1 cellular context compared by ENCODE assay signal in the genomic region with DNA sequence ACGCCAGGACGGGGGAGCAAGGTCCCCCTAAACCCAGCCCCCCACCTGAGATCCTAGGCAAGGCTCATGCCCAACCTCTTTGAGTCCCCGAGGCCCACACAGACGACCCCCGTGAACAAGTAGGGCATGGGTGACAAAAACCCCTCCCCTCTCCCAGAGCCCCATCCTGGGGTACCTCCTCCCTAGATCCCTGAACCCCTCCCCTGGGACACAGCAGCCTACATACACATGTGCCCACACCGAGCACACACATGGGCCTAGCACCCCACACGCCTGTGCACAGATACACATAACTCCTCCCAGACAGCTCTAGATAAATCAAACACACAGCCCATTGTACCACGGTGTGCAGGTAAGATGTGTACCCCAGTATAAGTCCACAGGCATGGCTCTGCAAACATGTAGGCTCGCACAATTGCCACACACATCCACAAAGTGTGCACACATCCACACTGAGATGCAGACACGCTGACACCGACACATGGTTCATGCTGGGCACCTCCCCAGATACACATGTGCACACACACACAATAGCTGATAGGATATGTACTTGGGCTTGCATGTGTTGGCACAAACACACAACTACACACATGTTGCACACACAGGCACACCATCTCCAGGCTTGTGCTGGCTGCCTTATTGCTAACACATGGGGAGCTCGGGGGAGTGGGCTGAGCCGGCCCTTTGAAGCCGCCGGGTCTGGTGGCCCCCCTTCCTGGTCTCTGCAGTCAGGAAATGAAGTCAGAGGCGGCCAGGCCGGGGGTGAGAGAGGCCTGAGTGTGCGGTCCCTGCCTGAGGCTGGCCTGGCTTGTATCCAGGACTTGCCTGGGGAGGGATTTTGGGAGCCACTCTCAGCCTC.
TF ChIP-seq lines count a peak whose summit lies in the region.

No MANE protein-coding gene starts in this region.

TF ChIP-seq in HepG2, 621 proteins besides CTCF, POLR2A, EP300 and RAD21 (continued from another document and continues in another):
- TF ChIP-seq SYNCRIP (IDR thresholded peaks at IDR 0.05; ENCODE audit: insufficient read depth, low read depth, low read length), result no peak
- TF ChIP-seq, protein P1, sequence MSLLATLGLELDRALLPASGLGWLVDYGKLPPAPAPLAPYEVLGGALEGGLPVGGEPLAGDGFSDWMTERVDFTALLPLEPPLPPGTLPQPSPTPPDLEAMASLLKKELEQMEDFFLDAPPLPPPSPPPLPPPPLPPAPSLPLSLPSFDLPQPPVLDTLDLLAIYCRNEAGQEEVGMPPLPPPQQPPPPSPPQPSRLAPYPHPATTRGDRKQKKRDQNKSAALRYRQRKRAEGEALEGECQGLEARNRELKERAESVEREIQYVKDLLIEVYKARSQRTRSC (CRISPR knock-in tag; IDR thresholded peaks at IDR 0.05; ENCODE audit: low read depth), result no peak
- TF ChIP-seq, protein P2, sequence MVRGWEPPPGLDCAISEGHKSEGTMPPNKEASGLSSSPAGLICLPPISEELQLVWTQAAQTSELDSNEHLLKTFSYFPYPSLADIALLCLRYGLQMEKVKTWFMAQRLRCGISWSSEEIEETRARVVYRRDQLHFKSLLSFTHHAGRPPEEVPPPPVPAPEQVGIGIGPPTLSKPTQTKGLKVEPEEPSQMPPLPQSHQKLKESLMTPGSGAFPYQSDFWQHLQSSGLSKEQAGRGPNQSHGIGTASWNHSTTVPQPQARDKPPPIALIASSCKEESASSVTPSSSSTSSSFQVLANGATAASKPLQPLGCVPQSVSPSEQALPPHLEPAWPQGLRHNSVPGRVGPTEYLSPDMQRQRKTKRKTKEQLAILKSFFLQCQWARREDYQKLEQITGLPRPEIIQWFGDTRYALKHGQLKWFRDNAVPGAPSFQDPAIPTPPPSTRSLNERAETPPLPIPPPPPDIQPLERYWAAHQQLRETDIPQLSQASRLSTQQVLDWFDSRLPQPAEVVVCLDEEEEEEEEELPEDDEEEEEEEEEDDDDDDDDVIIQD (CRISPR knock-in tag; IDR thresholded peaks at IDR 0.05; ENCODE audit: low read depth), result no peak
- TF ChIP-seq KLF13 (CRISPR knock-in tag; IDR thresholded peaks at IDR 0.05), result 0 out of 2 replicates have a peak, but pooled peaks have one; percentile 67
- no peak for TF ChIP-seq ZSCAN22 (CRISPR knock-in tag; IDR thresholded peaks at IDR 0.05)
- no peak for TF ChIP-seq HOXA7 (CRISPR knock-in tag; IDR thresholded peaks at IDR 0.05)
- TF ChIP-seq, protein P3, sequence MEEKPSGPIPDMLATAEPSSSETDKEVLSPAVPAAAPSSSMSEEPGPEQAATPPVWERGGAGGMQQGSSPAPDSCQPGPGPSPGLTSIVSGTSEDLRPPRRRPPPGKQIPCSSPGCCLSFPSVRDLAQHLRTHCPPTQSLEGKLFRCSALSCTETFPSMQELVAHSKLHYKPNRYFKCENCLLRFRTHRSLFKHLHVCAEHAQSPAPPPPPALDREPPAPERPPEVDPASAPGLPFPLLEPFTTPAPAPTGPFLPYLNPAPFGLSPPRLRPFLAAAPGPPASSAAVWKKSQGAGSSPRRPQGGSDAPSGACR (CRISPR knock-in tag; IDR thresholded peaks at IDR 0.05), result no peak
- TF ChIP-seq NAIF1 (CRISPR knock-in tag; IDR thresholded peaks at IDR 0.05; ENCODE audit: borderline replicate concordance), result no peak
- TF ChIP-seq ZFP1 (CRISPR knock-in tag; IDR thresholded peaks at IDR 0.05), result no peak
- no peak; the same call in 1 of the 2 replicates for TF ChIP-seq RBFOX2 (IDR thresholded peaks at IDR 0.05; ENCODE audit: low read depth, low read length)
- no peak; the same call in 1 of the 2 replicates for TF ChIP-seq PITX1 (CRISPR knock-in tag; IDR thresholded peaks at IDR 0.05)
- TF ChIP-seq AGO2 (optimal IDR thresholded peaks at IDR 0.05; ENCODE audit: low read depth, low read length), result no peak
- no peak for TF ChIP-seq TAF15 (IDR thresholded peaks at IDR 0.05; ENCODE audit: low read depth, low read length, poor library complexity, severe bottlenecking)
- TF ChIP-seq PAF1 (CRISPR knock-in tag; IDR thresholded peaks at IDR 0.05), result no peak
- no peak for TF ChIP-seq ZNF776 (CRISPR knock-in tag; IDR thresholded peaks at IDR 0.05)
- TF ChIP-seq, protein P4, sequence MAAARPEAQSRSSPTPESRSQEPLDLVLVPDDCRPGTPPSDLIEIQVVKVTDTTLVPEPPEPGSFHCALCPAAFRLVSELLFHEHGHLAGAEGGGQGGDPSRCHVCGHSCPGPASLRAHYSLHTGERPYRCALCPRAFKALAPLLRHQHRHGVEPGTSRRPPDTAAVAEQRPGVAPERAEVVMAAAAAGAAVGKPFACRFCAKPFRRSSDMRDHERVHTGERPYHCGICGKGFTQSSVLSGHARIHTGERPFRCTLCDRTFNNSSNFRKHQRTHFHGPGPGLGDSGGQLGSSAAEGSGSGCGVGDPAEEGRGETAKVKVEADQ (CRISPR knock-in tag; IDR thresholded peaks at IDR 0.05; ENCODE audit: borderline replicate concordance), result 0 out of 2 replicates have a peak, but pooled peaks have one; percentile 63
- TF ChIP-seq, protein P5, sequence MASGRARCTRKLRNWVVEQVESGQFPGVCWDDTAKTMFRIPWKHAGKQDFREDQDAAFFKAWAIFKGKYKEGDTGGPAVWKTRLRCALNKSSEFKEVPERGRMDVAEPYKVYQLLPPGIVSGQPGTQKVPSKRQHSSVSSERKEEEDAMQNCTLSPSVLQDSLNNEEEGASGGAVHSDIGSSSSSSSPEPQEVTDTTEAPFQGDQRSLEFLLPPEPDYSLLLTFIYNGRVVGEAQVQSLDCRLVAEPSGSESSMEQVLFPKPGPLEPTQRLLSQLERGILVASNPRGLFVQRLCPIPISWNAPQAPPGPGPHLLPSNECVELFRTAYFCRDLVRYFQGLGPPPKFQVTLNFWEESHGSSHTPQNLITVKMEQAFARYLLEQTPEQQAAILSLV (CRISPR knock-in tag; IDR thresholded peaks at IDR 0.05; ENCODE audit: borderline replicate concordance), result 0 out of 2 replicates have a peak, but pooled peaks have one; percentile 37
- TF ChIP-seq, protein P6, sequence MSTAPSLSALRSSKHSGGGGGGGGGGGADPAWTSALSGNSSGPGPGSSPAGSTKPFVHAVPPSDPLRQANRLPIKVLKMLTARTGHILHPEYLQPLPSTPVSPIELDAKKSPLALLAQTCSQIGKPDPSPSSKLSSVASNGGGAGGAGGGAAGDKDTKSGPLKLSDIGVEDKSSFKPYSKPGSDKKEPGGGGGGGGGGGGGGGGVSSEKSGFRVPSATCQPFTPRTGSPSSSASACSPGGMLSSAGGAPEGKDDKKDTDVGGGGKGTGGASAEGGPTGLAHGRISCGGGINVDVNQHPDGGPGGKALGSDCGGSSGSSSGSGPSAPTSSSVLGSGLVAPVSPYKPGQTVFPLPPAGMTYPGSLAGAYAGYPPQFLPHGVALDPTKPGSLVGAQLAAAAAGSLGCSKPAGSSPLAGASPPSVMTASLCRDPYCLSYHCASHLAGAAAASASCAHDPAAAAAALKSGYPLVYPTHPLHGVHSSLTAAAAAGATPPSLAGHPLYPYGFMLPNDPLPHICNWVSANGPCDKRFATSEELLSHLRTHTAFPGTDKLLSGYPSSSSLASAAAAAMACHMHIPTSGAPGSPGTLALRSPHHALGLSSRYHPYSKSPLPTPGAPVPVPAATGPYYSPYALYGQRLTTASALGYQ (CRISPR knock-in tag; IDR thresholded peaks at IDR 0.05), result no peak
- TF ChIP-seq, protein P7, sequence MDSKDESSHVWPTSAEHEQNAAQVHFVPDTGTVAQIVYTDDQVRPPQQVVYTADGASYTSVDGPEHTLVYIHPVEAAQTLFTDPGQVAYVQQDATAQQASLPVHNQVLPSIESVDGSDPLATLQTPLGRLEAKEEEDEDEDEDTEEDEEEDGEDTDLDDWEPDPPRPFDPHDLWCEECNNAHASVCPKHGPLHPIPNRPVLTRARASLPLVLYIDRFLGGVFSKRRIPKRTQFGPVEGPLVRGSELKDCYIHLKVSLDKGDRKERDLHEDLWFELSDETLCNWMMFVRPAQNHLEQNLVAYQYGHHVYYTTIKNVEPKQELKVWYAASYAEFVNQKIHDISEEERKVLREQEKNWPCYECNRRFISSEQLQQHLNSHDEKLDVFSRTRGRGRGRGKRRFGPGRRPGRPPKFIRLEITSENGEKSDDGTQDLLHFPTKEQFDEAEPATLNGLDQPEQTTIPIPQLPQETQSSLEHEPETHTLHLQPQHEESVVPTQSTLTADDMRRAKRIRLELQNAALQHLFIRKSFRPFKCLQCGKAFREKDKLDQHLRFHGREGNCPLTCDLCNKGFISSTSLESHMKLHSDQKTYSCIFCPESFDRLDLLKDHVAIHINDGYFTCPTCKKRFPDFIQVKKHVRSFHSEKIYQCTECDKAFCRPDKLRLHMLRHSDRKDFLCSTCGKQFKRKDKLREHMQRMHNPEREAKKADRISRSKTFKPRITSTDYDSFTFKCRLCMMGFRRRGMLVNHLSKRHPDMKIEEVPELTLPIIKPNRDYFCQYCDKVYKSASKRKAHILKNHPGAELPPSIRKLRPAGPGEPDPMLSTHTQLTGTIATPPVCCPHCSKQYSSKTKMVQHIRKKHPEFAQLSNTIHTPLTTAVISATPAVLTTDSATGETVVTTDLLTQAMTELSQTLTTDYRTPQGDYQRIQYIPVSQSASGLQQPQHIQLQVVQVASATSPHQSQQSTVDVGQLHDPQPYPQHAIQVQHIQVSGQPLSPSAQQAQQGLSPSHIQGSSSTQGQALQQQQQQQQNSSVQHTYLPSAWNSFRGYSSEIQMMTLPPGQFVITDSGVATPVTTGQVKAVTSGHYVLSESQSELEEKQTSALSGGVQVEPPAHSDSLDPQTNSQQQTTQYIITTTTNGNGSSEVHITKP (CRISPR knock-in tag; IDR thresholded peaks at IDR 0.05; ENCODE audit: low read depth), result no peak
- TF ChIP-seq MTA3 (CRISPR knock-in tag; IDR thresholded peaks at IDR 0.05), result no peak
- no peak for TF ChIP-seq GZF1 (CRISPR knock-in tag; IDR thresholded peaks at IDR 0.05)
- TF ChIP-seq, protein P8, sequence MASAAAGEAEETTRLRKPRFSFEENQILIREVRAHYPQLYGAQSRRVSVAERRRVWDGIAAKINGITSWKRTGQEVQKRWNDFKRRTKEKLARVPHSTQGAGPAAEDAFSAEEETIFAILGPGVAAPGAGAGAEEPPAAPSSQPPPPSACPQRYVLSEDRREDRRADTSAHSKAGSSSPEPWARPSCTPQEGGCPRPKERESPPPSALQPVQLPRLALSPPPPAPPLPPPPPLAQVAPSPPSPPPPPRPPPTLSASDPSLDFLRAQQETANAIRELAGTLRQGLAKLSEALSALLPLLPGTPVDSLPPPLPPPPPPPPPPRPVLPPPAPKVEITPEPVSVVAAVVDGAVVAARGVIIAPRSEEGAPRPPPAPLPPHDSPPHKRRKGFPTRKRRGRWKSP (CRISPR knock-in tag; IDR thresholded peaks at IDR 0.05), result 0 out of 2 replicates have a peak, but pooled peaks have one; percentile 23
- TF ChIP-seq GFI1 (CRISPR knock-in tag; IDR thresholded peaks at IDR 0.05; ENCODE audit: borderline replicate concordance), result no peak
- TF ChIP-seq U2AF1 (optimal IDR thresholded peaks at IDR 0.05; ENCODE audit: low read depth, low read length), result no peak
- TF ChIP-seq ZNF33B (CRISPR knock-in tag; IDR thresholded peaks at IDR 0.05), result no peak
- TF ChIP-seq, protein P9, sequence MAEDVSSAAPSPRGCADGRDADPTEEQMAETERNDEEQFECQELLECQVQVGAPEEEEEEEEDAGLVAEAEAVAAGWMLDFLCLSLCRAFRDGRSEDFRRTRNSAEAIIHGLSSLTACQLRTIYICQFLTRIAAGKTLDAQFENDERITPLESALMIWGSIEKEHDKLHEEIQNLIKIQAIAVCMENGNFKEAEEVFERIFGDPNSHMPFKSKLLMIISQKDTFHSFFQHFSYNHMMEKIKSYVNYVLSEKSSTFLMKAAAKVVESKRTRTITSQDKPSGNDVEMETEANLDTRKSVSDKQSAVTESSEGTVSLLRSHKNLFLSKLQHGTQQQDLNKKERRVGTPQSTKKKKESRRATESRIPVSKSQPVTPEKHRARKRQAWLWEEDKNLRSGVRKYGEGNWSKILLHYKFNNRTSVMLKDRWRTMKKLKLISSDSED (CRISPR knock-in tag; IDR thresholded peaks at IDR 0.05), result no peak
- no peak for TF ChIP-seq ZNF160 (CRISPR knock-in tag; IDR thresholded peaks at IDR 0.05)
- TF ChIP-seq ZNF550 (CRISPR knock-in tag; IDR thresholded peaks at IDR 0.05; ENCODE audit: borderline replicate concordance), result 0 out of 2 replicates have a peak, but pooled peaks have one; percentile 61
- TF ChIP-seq KDM3A (CRISPR knock-in tag; IDR thresholded peaks at IDR 0.05; ENCODE audit: low read depth), result no peak
- no peak for TF ChIP-seq ZNF816 (CRISPR knock-in tag; IDR thresholded peaks at IDR 0.05; ENCODE audit: borderline replicate concordance)
- peak; percentile 9; the same call in 1 of the 2 replicates for TF ChIP-seq TBX2 (CRISPR knock-in tag; IDR thresholded peaks at IDR 0.05; ENCODE audit: borderline replicate concordance)
- peak; percentile 54; the same call in 1 of the 2 replicates for TF ChIP-seq KDM2A (CRISPR knock-in tag; IDR thresholded peaks at IDR 0.05; ENCODE audit: borderline replicate concordance, low read depth)
- TF ChIP-seq ZNF3 (CRISPR knock-in tag; IDR thresholded peaks at IDR 0.05), result no peak
- TF ChIP-seq MBD4 (IDR thresholded peaks at IDR 0.05; ENCODE audit: borderline replicate concordance, low read length), result no peak
- TF ChIP-seq SIX4 (CRISPR knock-in tag; IDR thresholded peaks at IDR 0.05), result no peak
- no peak for TF ChIP-seq CBX1 (IDR thresholded peaks at IDR 0.05; ENCODE audit: low read depth)
- no peak for TF ChIP-seq PAX8 (CRISPR knock-in tag; IDR thresholded peaks at IDR 0.05; ENCODE audit: borderline replicate concordance)
- TF ChIP-seq, protein P10, sequence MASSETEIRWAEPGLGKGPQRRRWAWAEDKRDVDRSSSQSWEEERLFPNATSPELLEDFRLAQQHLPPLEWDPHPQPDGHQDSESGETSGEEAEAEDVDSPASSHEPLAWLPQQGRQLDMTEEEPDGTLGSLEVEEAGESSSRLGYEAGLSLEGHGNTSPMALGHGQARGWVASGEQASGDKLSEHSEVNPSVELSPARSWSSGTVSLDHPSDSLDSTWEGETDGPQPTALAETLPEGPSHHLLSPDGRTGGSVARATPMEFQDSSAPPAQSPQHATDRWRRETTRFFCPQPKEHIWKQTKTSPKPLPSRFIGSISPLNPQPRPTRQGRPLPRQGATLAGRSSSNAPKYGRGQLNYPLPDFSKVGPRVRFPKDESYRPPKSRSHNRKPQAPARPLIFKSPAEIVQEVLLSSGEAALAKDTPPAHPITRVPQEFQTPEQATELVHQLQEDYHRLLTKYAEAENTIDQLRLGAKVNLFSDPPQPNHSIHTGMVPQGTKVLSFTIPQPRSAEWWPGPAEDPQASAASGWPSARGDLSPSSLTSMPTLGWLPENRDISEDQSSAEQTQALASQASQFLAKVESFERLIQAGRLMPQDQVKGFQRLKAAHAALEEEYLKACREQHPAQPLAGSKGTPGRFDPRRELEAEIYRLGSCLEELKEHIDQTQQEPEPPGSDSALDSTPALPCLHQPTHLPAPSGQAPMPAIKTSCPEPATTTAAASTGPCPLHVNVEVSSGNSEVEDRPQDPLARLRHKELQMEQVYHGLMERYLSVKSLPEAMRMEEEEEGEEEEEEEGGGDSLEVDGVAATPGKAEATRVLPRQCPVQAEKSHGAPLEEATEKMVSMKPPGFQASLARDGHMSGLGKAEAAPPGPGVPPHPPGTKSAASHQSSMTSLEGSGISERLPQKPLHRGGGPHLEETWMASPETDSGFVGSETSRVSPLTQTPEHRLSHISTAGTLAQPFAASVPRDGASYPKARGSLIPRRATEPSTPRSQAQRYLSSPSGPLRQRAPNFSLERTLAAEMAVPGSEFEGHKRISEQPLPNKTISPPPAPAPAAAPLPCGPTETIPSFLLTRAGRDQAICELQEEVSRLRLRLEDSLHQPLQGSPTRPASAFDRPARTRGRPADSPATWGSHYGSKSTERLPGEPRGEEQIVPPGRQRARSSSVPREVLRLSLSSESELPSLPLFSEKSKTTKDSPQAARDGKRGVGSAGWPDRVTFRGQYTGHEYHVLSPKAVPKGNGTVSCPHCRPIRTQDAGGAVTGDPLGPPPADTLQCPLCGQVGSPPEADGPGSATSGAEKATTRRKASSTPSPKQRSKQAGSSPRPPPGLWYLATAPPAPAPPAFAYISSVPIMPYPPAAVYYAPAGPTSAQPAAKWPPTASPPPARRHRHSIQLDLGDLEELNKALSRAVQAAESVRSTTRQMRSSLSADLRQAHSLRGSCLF (CRISPR knock-in tag; IDR thresholded peaks at IDR 0.05; ENCODE audit: borderline replicate concordance), result no peak
- no peak for TF ChIP-seq FOXO1 (CRISPR knock-in tag; IDR thresholded peaks at IDR 0.05)
- no peak for TF ChIP-seq SIN3B (IDR thresholded peaks at IDR 0.05; ENCODE audit: low read length)
